In the genomic region with DNA sequence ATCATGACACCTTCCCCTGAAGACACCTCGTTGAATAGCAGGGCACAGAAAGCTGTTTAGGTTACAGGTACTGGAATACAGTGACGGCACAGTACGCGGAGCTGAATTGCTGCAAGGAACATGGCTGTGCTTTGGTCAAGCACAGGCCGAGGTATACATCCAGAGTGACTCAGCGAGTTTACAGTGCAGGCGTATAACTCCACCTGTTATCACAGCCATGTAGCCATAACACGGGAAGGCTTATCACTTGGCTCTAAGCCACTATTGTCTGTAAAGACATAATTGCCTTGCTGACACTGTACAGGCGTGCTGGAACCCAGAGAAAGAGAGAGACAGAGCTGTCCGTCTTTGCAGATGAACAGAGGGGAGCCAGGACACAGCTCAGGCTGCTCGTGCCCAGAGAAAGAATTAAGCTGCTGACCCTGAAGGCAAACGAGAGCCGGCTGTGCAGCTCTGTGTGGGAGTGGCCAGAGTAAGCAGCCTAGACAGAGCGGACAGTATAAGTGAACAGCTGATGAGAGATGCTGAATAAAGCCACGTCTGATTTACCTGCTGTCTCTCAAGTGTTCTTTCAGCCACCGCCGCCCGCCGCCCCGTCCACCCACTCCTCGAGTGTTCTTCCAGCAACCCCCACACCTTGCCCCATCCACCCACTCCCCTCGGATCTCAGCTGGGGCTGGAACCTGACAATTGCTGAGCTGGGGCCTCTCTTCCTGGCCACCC, we compare ENCODE assay signal across 11 cellular contexts.
DNase-seq lines count a peak whose midpoint lies in the region; ATAC-seq and TF ChIP-seq lines count a peak whose summit lies in the region.
"Had no signal": no experiment of that assay in that cellular context is flagged by ENCODE, and none has a peak within 500 bp of the region (broad histone marks: within the 10 kb centered on the region; RNA-seq: fewer than 3 reads in every experiment).

No MANE protein-coding gene starts in this region.

- H3K27ac Mint-ChIP-seq in osteocyte (ENCODE audit: unreplicated experiment) = peak overlapping the region; percentile 93
- no peak overlapping the region for H3K27ac Mint-ChIP-seq in activated T-helper 2 cell treated with anti-CD3 and anti-CD28 coated beads, Interferon-gamma antibody, Interleukin-2, Interleukin-4, amounts not matched to agents 10 μg/mL and 5 μg/mL and 100 μg/mL, durations not matched to agents 14 hours and 24 hours and 36 hours
- H3K27ac Mint-ChIP-seq: activated naive CD8-positive, alpha-beta T cell had no signal

- H3K9me3 ChIP-seq in BE2C = no peaks in the 10 kb centered on the region
- H3K9me3 ChIP-seq: BLaER1 had no signal

- peaks cover 27% of the 10 kb centered on the region for H3K4me1 ChIP-seq in BE2C
- H3K4me1 ChIP-seq: BLaER1 had no signal

- no peaks in the 10 kb centered on the region for H3K27me3 ChIP-seq in BE2C
- H3K27me3 ChIP-seq: BLaER1 had no signal

- intact Hi-C loops in activated T-helper 2 cell treated with anti-CD3 and anti-CD28 coated beads, Interferon-gamma antibody, Interleukin-2, Interleukin-4, amounts not matched to agents 10 μg/mL and 5 μg/mL and 100 μg/mL, durations not matched to agents 14 hours and 24 hours and 36 hours (cut with micrococcal nuclease) = no loop called here

- no peaks in the 10 kb centered on the region for H3K36me3 ChIP-seq in BE2C
- H3K36me3 ChIP-seq: BLaER1 had no signal

- TF ChIP-seq CTCF in BE2C (IDR thresholded peaks at IDR 0.05; ENCODE audit: low read depth, low read length) (no peak), osteocyte (IDR thresholded peaks at IDR 0.05) (no peak)

- H3K36me3 Mint-ChIP-seq in osteocyte (ENCODE audit: unreplicated experiment) = no peaks in the 10 kb centered on the region
- no peaks in the 10 kb centered on the region for H3K36me3 Mint-ChIP-seq in activated T-helper 2 cell treated with anti-CD3 and anti-CD28 coated beads, Interferon-gamma antibody, Interleukin-2, Interleukin-4, amounts not matched to agents 10 μg/mL and 5 μg/mL and 100 μg/mL, durations not matched to agents 14 hours and 24 hours and 36 hours (ENCODE audit: low read depth)
- H3K36me3 Mint-ChIP-seq: activated naive CD8-positive, alpha-beta T cell had no signal

- H3K4me3 ChIP-seq in BE2C (ENCODE audit: low read depth, low read length) = peak overlapping the region; percentile 28
- H3K4me3 ChIP-seq: BLaER1 had no signal

- no peaks in the 10 kb centered on the region for H3K9me3 Mint-ChIP-seq in osteocyte (ENCODE audit: unreplicated experiment)
- no peaks in the 10 kb centered on the region for H3K9me3 Mint-ChIP-seq in activated T-helper 2 cell treated with anti-CD3 and anti-CD28 coated beads, Interferon-gamma antibody, Interleukin-2, Interleukin-4, amounts not matched to agents 10 μg/mL and 5 μg/mL and 100 μg/mL, durations not matched to agents 14 hours and 24 hours and 36 hours

- peaks cover 55% of the 10 kb centered on the region for H3K4me1 Mint-ChIP-seq in osteocyte (ENCODE audit: unreplicated experiment)
- no peaks in the 10 kb centered on the region for H3K4me1 Mint-ChIP-seq in activated T-helper 2 cell treated with anti-CD3 and anti-CD28 coated beads, Interferon-gamma antibody, Interleukin-2, Interleukin-4, amounts not matched to agents 10 μg/mL and 5 μg/mL and 100 μg/mL, durations not matched to agents 14 hours and 24 hours and 36 hours (ENCODE audit: low read depth)

- no peaks in the 10 kb centered on the region for H3K27me3 Mint-ChIP-seq in osteocyte (ENCODE audit: unreplicated experiment)
- no peaks in the 10 kb centered on the region for H3K27me3 Mint-ChIP-seq in activated T-helper 2 cell treated with anti-CD3 and anti-CD28 coated beads, Interferon-gamma antibody, Interleukin-2, Interleukin-4, amounts not matched to agents 10 μg/mL and 5 μg/mL and 100 μg/mL, durations not matched to agents 14 hours and 24 hours and 36 hours (ENCODE audit: low read depth)
- H3K27me3 Mint-ChIP-seq: activated naive CD8-positive, alpha-beta T cell had no signal

- H3K4me3 Mint-ChIP-seq in osteocyte (ENCODE audit: unreplicated experiment) = no peak overlapping the region
- H3K4me3 Mint-ChIP-seq in activated T-helper 2 cell treated with anti-CD3 and anti-CD28 coated beads, Interferon-gamma antibody, Interleukin-2, Interleukin-4, amounts not matched to agents 10 μg/mL and 5 μg/mL and 100 μg/mL, durations not matched to agents 14 hours and 24 hours and 36 hours (ENCODE audit: low read depth) = no peak overlapping the region
- H3K4me3 Mint-ChIP-seq: activated naive CD8-positive, alpha-beta T cell had no signal

- ATAC-seq in HG03432 (IDR thresholded peaks at IDR 0.05; ENCODE audit: unreplicated experiment) = no peak

- DNase-seq in BE2C = peak; percentile 91
- DNase-seq in SK-N-DZ (ENCODE audit: low spot score) = peak; percentile 93
- DNase-seq in fibroblast of the conjunctiva (ENCODE audit: low read depth) = peak; percentile 55
- no peak for DNase-seq in osteocyte (ENCODE audit: extremely low spot score, unreplicated experiment)
- no peak for DNase-seq in putamen (ENCODE audit: low spot score)
- DNase-seq in KG1 (lab: John Stamatoyannopoulos, UW) = no peak
- DNase-seq in activated T-helper 2 cell treated with anti-CD3 and anti-CD28 coated beads, Interferon-gamma antibody, Interleukin-2, Interleukin-4, amounts not matched to agents 10 μg/mL and 5 μg/mL and 100 μg/mL, durations not matched to agents 14 hours and 24 hours and 36 hours (ENCODE audit: low spot score) = no peak
- DNase-seq: MM.1S had no signal

Comparison
In these comparisons a context has a peak if more than half of its experiments do, and no peak if none do; other contexts are left out.
1. DNase-seq: peak in BE2C (single experiment), SK-N-DZ (single experiment) and fibroblast of the conjunctiva (single experiment); none in osteocyte (single experiment), putamen (single experiment), KG1 (single experiment) and activated T-helper 2 cell treated with anti-CD3 and anti-CD28 coated beads, Interferon-gamma antibody, Interleukin-2, Interleukin-4, amounts not matched to agents 10 μg/mL and 5 μg/mL and 100 μg/mL, durations not matched to agents 14 hours and 24 hours and 36 hours (single experiment).